8 cellular contexts compared by ENCODE assay signal in genomic region chr22:28741758-28742561, GRCh38. TPM values are rescaled to one million over a fixed set of nuclear protein-coding genes. Genes with fewer than 3 reads are reported as not detected.
DNase-seq lines count a peak whose midpoint lies in the region; ATAC-seq and TF ChIP-seq lines count a peak whose summit lies in the region.

Gene CHEK2, minus strand, starts transcription at chr22:28741820. Its CDS starts 7,099 bp downstream, at chr22:28734721.
Gene HSCB, plus strand, starts transcription at chr22:28742039. Its CDS starts 57 bp downstream, at chr22:28742096.

- H3K4me1 Mint-ChIP-seq in activated B cell treated with CpG ODN at 0.5 μM for 24 hours: peaks cover 30% of the 10 kb centered on the region
- H3K4me1 Mint-ChIP-seq in immature natural killer cell: peaks cover 34 to 44% of the 10 kb centered on the region in 2 donors

- H3K4me3 Mint-ChIP-seq in activated B cell treated with CpG ODN at 0.5 μM for 24 hours (peak within 1 kb of the TSS; percentile 88), immature natural killer cell (peak within 1 kb of the TSS; percentile 84 to 92 (median 88))

- H3K9me3 Mint-ChIP-seq in activated B cell treated with CpG ODN at 0.5 μM for 24 hours (no peaks in the 10 kb centered on the region), immature natural killer cell (no peaks in the 10 kb centered on the region)

- DNase-seq in AG08395 (ENCODE audit: low spot score) (peak; percentile 99), NCI-H226 (peak; percentile 90), activated B cell treated with CpG ODN at 0.5 μM for 24 hours (peak; percentile 85), immature natural killer cell (peak; percentile 95 to 96 (median 96)), smooth muscle cell of the brain vasculature (ENCODE audit: low read depth, low spot score) (peak; percentile 96)
- peak; percentile 96 for DNase-seq in central memory CD4-positive, alpha-beta T cell

- H3K27me3 Mint-ChIP-seq in activated B cell treated with CpG ODN at 0.5 μM for 24 hours: no peaks in the 10 kb centered on the region
- H3K27me3 Mint-ChIP-seq in immature natural killer cell (ENCODE audit: low read depth in 3 of 3): peaks cover 3 to 5% (median 4%) of the 10 kb centered on the region in 3 donors

- intact Hi-C loops in activated B cell treated with CpG ODN at 0.5 μM for 24 hours (cut with micrococcal nuclease): loop anchor here (1.0 to 5.0 kb wide), 10 partner anchors 30 to 823 kb away; partner anchors contain the start of genes CCDC117, EWSR1, KREMEN1 and PITPNB

- no peak for TF ChIP-seq CTCF in activated B cell treated with CpG ODN at 0.5 μM for 24 hours (IDR thresholded peaks at IDR 0.05)

- H3K36me3 Mint-ChIP-seq in activated B cell treated with CpG ODN at 0.5 μM for 24 hours (ENCODE audit: low read depth): peaks cover 51% of the 10 kb centered on the region
- H3K36me3 Mint-ChIP-seq in immature natural killer cell: peaks cover 0 to 11% (median 5%) of the 10 kb centered on the region in 3 donors

- peak; percentile 91 for ATAC-seq in GM18909 (IDR thresholded peaks at IDR 0.05; ENCODE audit: poor library complexity, unreplicated experiment)
- ATAC-seq in HG03175 (IDR thresholded peaks at IDR 0.05; ENCODE audit: unreplicated experiment): peak; percentile 94
- peak; percentile 91 for ATAC-seq in activated B cell treated with CpG ODN at 0.5 μM for 24 hours (ENCODE audit: low read depth)

- H3K27ac Mint-ChIP-seq in activated B cell treated with CpG ODN at 0.5 μM for 24 hours: peak within 1 kb of the TSS; percentile 85
- peak within 1 kb of the TSS; percentile 81 to 95 (median 90) for H3K27ac Mint-ChIP-seq in immature natural killer cell

- POLR2A ChIA-PET in activated B cell treated with CpG ODN at 0.5 μM for 24 hours (lab: Charles Lee): interaction anchor here (0.6 to 3.0 kb wide), 5 partner anchors 31 to 1079 kb away, joined by 3 to 26 read pairs (median 4); partner anchors contain the start of genes CCDC117, XBP1 and ZNRF3

- CTCF ChIA-PET in activated B cell treated with CpG ODN at 0.5 μM for 24 hours (lab: Charles Lee): interaction anchor here (0.9 to 1.2 kb wide), 2 partner anchors 31 to 141 kb away, joined by 3 read pairs; partner anchors contain the start of gene CCDC117

RNA-seq across cellular contexts. Expression of gene CHEK2, which starts in this region (rescaled TPM):
- total RNA-seq in activated B cell treated with CpG ODN at 0.5 μM for 24 hours: 13.5 and 14.9 TPM in 2 replicates
- polyA plus RNA-seq in immature natural killer cell: 10 to 100 TPM in 1 of 3 donors, 1 to 10 TPM in 2; 6.2 to 10.6 (median 9.6) TPM

RNA-seq across cellular contexts. Expression of gene HSCB, which starts in this region (rescaled TPM):
- total RNA-seq in activated B cell treated with CpG ODN at 0.5 μM for 24 hours: 16.0 and 17.0 TPM in 2 replicates
- 10 to 100 TPM; 32.5 to 36.3 (median 35.8) TPM for polyA plus RNA-seq in immature natural killer cell

Comparison
In these comparisons a context has a peak if more than half of its experiments do, and no peak if none do; other contexts are left out.
1. Peak in every context shown above with its lines: DNase-seq and ATAC-seq.